Comparison of ENCODE assay signal across 8 cellular contexts in genomic region chr15:95669146-95669922, GRCh38.
A peak's percentile ranks its signal among the peaks of the same experiment; 100 is the strongest.
DNase-seq lines count a peak whose midpoint lies in the region; ATAC-seq, FAIRE-seq and TF ChIP-seq lines count a peak whose summit lies in the region.

No MANE protein-coding gene starts in this region.

- H3K27ac ChIP-seq in parathyroid adenoma (peak overlapping the region; percentile 29), A673 (ENCODE audit: low read depth, low read length, poor library complexity, severe bottlenecking) (no peak overlapping the region)

- TF ChIP-seq CTCF in choroid plexus epithelial cell (conservative IDR thresholded peaks at IDR 0.05; ENCODE audit: low read depth, low read length) = no peak
- TF ChIP-seq CTCF in parathyroid adenoma (IDR thresholded peaks at IDR 0.05) = no peak
- TF ChIP-seq CTCF in A673 (conservative IDR thresholded peaks at IDR 0.05; ENCODE audit: low read depth, low read length) = no peak

- H3K4me3 ChIP-seq in choroid plexus epithelial cell (ENCODE audit: low read depth, low read length) (peak overlapping the region; percentile 18), parathyroid adenoma (ENCODE audit: low read depth, low read length) (no peak overlapping the region), A673 (ENCODE audit: low read depth, low read length, poor library complexity, severe bottlenecking) (no peak overlapping the region)

- H3K4me1 ChIP-seq in parathyroid adenoma (no peaks in the 10 kb centered on the region), A673 (ENCODE audit: insufficient read depth, low read length, poor library complexity, severe bottlenecking) (no peaks in the 10 kb centered on the region)

- peak overlapping the region; percentile 53 for H2AFZ ChIP-seq in parathyroid adenoma

- no peak for FAIRE-seq in frontal cortex (lab: Jason Lieb, UNC)

- intact Hi-C loops in A673 (cut with micrococcal nuclease; ENCODE audit: unreplicated experiment) = no loop called here

- H3K79me2 ChIP-seq in parathyroid adenoma = no peaks in the 10 kb centered on the region

- BruUV-seq in A673 (replicated peaks; lab: Mats Ljungman, UMichigan) = no TSS peak

- H3K4me2 ChIP-seq in parathyroid adenoma (ENCODE audit: low read length) = no peak overlapping the region

- POLR2A ChIA-PET in A673 (lab: Charles Lee; ENCODE audit: low non-redundant PET) = interaction anchor here (0.5 to 0.7 kb wide), 2 partner anchors 90 to 1351 kb away, joined by 4 to 5 read pairs; no protein-coding TSS in a partner anchor

- H3K36me3 ChIP-seq in parathyroid adenoma (ENCODE audit: control insufficient read depth, insufficient read depth, low read length) (no peaks in the 10 kb centered on the region), A673 (ENCODE audit: insufficient read depth, low read length, poor library complexity, severe bottlenecking) (no peaks in the 10 kb centered on the region)

- no peak overlapping the region for H3K9ac ChIP-seq in parathyroid adenoma

- CTCF ChIA-PET in A673 (lab: Charles Lee) = no interaction called here

- peak; percentile 79 for ATAC-seq in GM18867 (IDR thresholded peaks at IDR 0.05; ENCODE audit: unreplicated experiment)
- ATAC-seq in HG03196 (IDR thresholded peaks at IDR 0.05; ENCODE audit: unreplicated experiment) = peak; percentile 58

- peak; percentile 68 for DNase-seq in choroid plexus epithelial cell (ENCODE audit: low read depth)
- no peak for DNase-seq in HPDE6-E6E7 (ENCODE audit: extremely low spot score)
- DNase-seq in NAMALWA (ENCODE audit: low spot score) = no peak
- DNase-seq in A673 (ENCODE audit: low spot score) = no peak
- no peak for DNase-seq in frontal cortex (ENCODE audit: low spot score in 2 of 2)

- H3K27me3 ChIP-seq in parathyroid adenoma (ENCODE audit: control insufficient read depth, insufficient read depth, low read length) (no peaks in the 10 kb centered on the region), A673 (replicated peaks; ENCODE audit: insufficient read depth, low read depth, low read length, poor library complexity) (no peaks in the 10 kb centered on the region)

- H3K9me3 ChIP-seq in parathyroid adenoma (ENCODE audit: control insufficient read depth, low read length) (no peaks in the 10 kb centered on the region), A673 (ENCODE audit: low read depth, low read length, poor library complexity, severe bottlenecking) (no peaks in the 10 kb centered on the region)
